Comparison of ENCODE assay signal across 19 cellular contexts in the genomic region with DNA sequence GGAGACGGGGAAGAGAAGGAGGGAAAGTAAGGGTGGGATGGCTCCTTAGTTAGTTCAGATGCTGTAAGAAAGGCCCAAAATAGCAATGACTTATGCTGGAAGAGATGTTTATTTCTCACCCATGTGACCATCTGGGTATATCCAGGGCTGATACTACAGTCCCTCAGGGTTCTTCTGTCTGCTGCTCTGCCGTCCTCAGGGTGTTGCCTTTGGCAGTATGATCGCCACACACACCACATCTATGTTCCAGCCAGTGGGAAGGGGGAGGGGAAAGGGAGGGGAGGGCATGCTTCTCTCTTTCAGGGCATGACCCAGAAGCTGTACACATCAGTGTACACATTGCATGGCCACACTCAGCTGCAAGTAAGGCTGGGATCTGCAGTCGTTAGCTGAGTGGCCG. TPM values are rescaled to one million over a fixed set of nuclear protein-coding genes. Genes with fewer than 3 reads are reported as not detected.
DNase-seq lines count a peak whose midpoint lies in the region; FAIRE-seq and TF ChIP-seq lines count a peak whose summit lies in the region.
"Had no signal": no experiment of that assay in that cellular context is flagged by ENCODE, and none has a peak within 500 bp of the region (broad histone marks: within the 10 kb centered on the region; RNA-seq: fewer than 3 reads in every experiment).

No MANE protein-coding gene starts in this region.

- peaks cover 99% of the 10 kb centered on the region for H3K79me2 ChIP-seq in osteoblast (ENCODE audit: insufficient read depth, low read length)
- H3K79me2 ChIP-seq in mesendoderm (ENCODE audit: control insufficient read depth, insufficient read depth, low read length) = peaks cover 54% of the 10 kb centered on the region

- no peak overlapping the region for H3K23ac ChIP-seq in mesendoderm (ENCODE audit: low read length)

- peaks cover 11% of the 10 kb centered on the region for H3K36me3 ChIP-seq in osteoblast (ENCODE audit: insufficient read depth, low read length)
- H3K36me3 ChIP-seq in mesendoderm (ENCODE audit: control insufficient read depth, insufficient read depth, low read length) = no peaks in the 10 kb centered on the region
- H3K36me3 ChIP-seq: esophagus squamous epithelium, lower lobe of right lung, tibial nerve had no signal

- H2BK15ac ChIP-seq in mesendoderm (replicated peaks; ENCODE audit: low read depth) = no peak overlapping the region

- no peak overlapping the region for H2AFZ ChIP-seq in osteoblast (ENCODE audit: low read length)

- H3K79me1 ChIP-seq in mesendoderm (ENCODE audit: low read length) = peaks cover 43% of the 10 kb centered on the region

- peaks cover 54% of the 10 kb centered on the region for H3K4me1 ChIP-seq in osteoblast (ENCODE audit: insufficient read depth, low read length)
- H3K4me1 ChIP-seq in mesendoderm (ENCODE audit: control insufficient read depth, low read depth, low read length) = peaks cover 10% of the 10 kb centered on the region

- H3K27ac ChIP-seq in osteoblast (ENCODE audit: low read depth, low read length) = peak overlapping the region; percentile 79
- H3K27ac ChIP-seq in mesendoderm (ENCODE audit: low read depth, low read length) = no peak overlapping the region
- H3K27ac ChIP-seq: esophagus squamous epithelium, lower lobe of right lung, tibial nerve had no signal

- no peak overlapping the region for H4K8ac ChIP-seq in mesendoderm (ENCODE audit: low read depth, low read length)

- TF ChIP-seq POLR2A in GM12892 (IDR thresholded peaks at IDR 0.05; ENCODE audit: low read depth, low read length) = no peak

- H4K20me1 ChIP-seq in osteoblast (ENCODE audit: insufficient read depth, low read length) = peaks cover 86% of the 10 kb centered on the region

- H3K4ac ChIP-seq in mesendoderm (ENCODE audit: low read depth, low read length) = no peak overlapping the region

- H3K18ac ChIP-seq in mesendoderm (ENCODE audit: low read length) = no peak overlapping the region

- H3K27me3 ChIP-seq in osteoblast (ENCODE audit: insufficient read depth, low read length) (no peaks in the 10 kb centered on the region), mesendoderm (ENCODE audit: insufficient read depth, low read length, poor library complexity) (no peaks in the 10 kb centered on the region)
- H3K27me3 ChIP-seq: tibial nerve had no signal

- no peak overlapping the region for H2AK5ac ChIP-seq in mesendoderm (ENCODE audit: low read length)

- no peak overlapping the region for H3K9ac ChIP-seq in mesendoderm (ENCODE audit: low read length)

- WGBS in mesendoderm (ENCODE audit: extremely low coverage, insufficient coverage, low lambda C conversion rate) = no CpG with 5 or more reads among the region's 5 CpGs

- no peak for FAIRE-seq in GM12892 (lab: Jason Lieb, UNC)
- FAIRE-seq: A204.1 had no signal

- peak overlapping the region; percentile 74 for H3K4me2 ChIP-seq in osteoblast (ENCODE audit: insufficient read depth, low read length)
- no peak overlapping the region for H3K4me2 ChIP-seq in mesendoderm (ENCODE audit: low read length)

- DNase-seq in AG08395 (ENCODE audit: low spot score) (peak; percentile 15), amniotic epithelial cell (ENCODE audit: low read depth) (peak; percentile 7), foreskin melanocyte (peak; percentile 27), osteoblast (ENCODE audit: insufficient read length, low spot score, missing footprints) (peak; percentile 93), GM12892 (ENCODE audit: insufficient read length) (no peak), NCI-H1694 (lab: John Stamatoyannopoulos, UW) (no peak), mesendoderm (no peak), 8988T (no peak)
- DNase-seq: esophagus squamous epithelium; KG1; lower lobe of right lung; NCI-H1092 treated with DMSO at 0.1 percent for 48 hours; NCI-H748 treated with DMSO at 0.1 percent for 48 hours; stimulated activated CD4-positive, alpha-beta T cell treated with anti-CD3 and anti-CD28 coated beads, Interleukin-4, amount 100 ng/mL, for 24 hours had no signal

- H4K5ac ChIP-seq in mesendoderm (ENCODE audit: low read length) = no peak overlapping the region

- H2BK5ac ChIP-seq in mesendoderm (ENCODE audit: low read length) = no peak overlapping the region

- H3K9me3 ChIP-seq in osteoblast (ENCODE audit: low read depth, low read length) = no peaks in the 10 kb centered on the region
- H3K9me3 ChIP-seq: esophagus squamous epithelium, HAP-1, lower lobe of right lung, tibial nerve had no signal

- no peak overlapping the region for H2BK120ac ChIP-seq in mesendoderm (ENCODE audit: low read depth, low read length)

- H3K4me3 ChIP-seq in osteoblast (ENCODE audit: insufficient read depth, low read length) (peak overlapping the region; percentile 28), mesendoderm (ENCODE audit: low read length) (no peak overlapping the region)
- H3K4me3 ChIP-seq: esophagus squamous epithelium, HAP-1, lower lobe of right lung, tibial nerve had no signal

- TF ChIP-seq CTCF in osteoblast (IDR thresholded peaks at IDR 0.05; ENCODE audit: extremely low read depth, low read depth, low read length) = no peak

- H3K56ac ChIP-seq in mesendoderm (ENCODE audit: low read length) = no peak overlapping the region

RNA-seq across cellular contexts. Expression of a gene that starts 10.2 kb away (rescaled TPM):
- total RNA-seq in osteoblast = 145 and 154 TPM in 2 replicates
- polyA plus RNA-seq in GM12892 (2012; ENCODE audit: missing spikeins) = 0.13 TPM
- 145 TPM for polyA plus RNA-seq in mesendoderm (2013, experiment 1 of 2)
- polyA plus RNA-seq in mesendoderm (2013, experiment 2 of 2) = 145 TPM

RNA-seq across cellular contexts. Expression of a gene that starts 58.7 kb away (rescaled TPM):
- 3.8 and 4.7 TPM in 2 replicates for total RNA-seq in osteoblast
- not detected for polyA plus RNA-seq in GM12892 (2012; ENCODE audit: missing spikeins)
- 4.2 TPM for polyA plus RNA-seq in mesendoderm (2013, experiment 1 of 2)
- polyA plus RNA-seq in mesendoderm (2013, experiment 2 of 2) = 4.1 TPM
- total RNA-seq: activated CD8-positive, alpha-beta memory T cell treated with anti-CD3 and anti-CD28 coated beads for 36 hours; natural killer cell treated with Interleukin-12 subunit alpha and Interleukin-12 subunit beta and Interleukin-15 and Interleukin-18, amount 100 ng/mL, for 72 hours had no signal

Comparison
In these comparisons a context has a peak if more than half of its experiments do, and no peak if none do; other contexts are left out.
1. DNase-seq: peak in AG08395 (single experiment), amniotic epithelial cell (single experiment), foreskin melanocyte (single experiment) and osteoblast (single experiment); none in GM12892 (single experiment), NCI-H1694 (single experiment), mesendoderm (single experiment) and 8988T (single experiment).